In genomic region chr1:193241132-193241827, GRCh38 we compare ENCODE assay signal across 20 cellular contexts. TPM values are rescaled to one million over a fixed set of nuclear protein-coding genes. Genes with fewer than 3 reads are reported as not detected.
DNase-seq lines count a peak whose midpoint lies in the region; ATAC-seq, FAIRE-seq and TF ChIP-seq lines count a peak whose summit lies in the region.
"Had no signal": no experiment of that assay in that cellular context is flagged by ENCODE, and none has a peak within 500 bp of the region (broad histone marks: within the 10 kb centered on the region; RNA-seq: fewer than 3 reads in every experiment).

No MANE protein-coding gene starts in this region.

- peak; percentile 72 for DNase-seq in activated CD4-positive, alpha-beta T cell treated with anti-CD3 and anti-CD28 coated beads, Interleukin-2, amount 10 ng/mL, durations not matched to agents 24 days and 14 days
- DNase-seq in activated CD4-positive, alpha-beta T cell treated with anti-CD3 and anti-CD28 coated beads for 48 hours: no peak
- DNase-seq in activated B cell treated with CpG ODN at 0.5 μM for 24 hours (no peak), neural crest cell (ENCODE audit: low read depth, low spot score) (no peak), HUDEP-2 (lab: John Stamatoyannopoulos, UW; ENCODE audit: unreplicated experiment in 76 of 76) (no peak), GM12891 (ENCODE audit: insufficient read length, low spot score) (no peak)
- no peak for DNase-seq in stimulated activated naive CD4-positive, alpha-beta T cell (lab: John Stamatoyannopoulos, UW)
- DNase-seq: 8988T, Calu3, endodermal cell, left colon, NCI-H1417 treated with DMSO at 0.1 percent for 48 hours, NCI-H526, trophoblast cell had no signal

- peaks cover 23% of the 10 kb centered on the region for H3K4me1 Mint-ChIP-seq in activated CD4-positive, alpha-beta T cell treated with anti-CD3 and anti-CD28 coated beads, Interleukin-2, amount 10 ng/mL, durations not matched to agents 24 days and 14 days
- H3K4me1 Mint-ChIP-seq in activated B cell treated with CpG ODN at 0.5 μM for 24 hours: peaks cover 4% of the 10 kb centered on the region
- H3K4me1 Mint-ChIP-seq in neural crest cell: no peaks in the 10 kb centered on the region
- H3K4me1 Mint-ChIP-seq: brain, endodermal cell had no signal

- FAIRE-seq in GM12891 (lab: Jason Lieb, UNC): no peak

- H3K4me3 Mint-ChIP-seq in activated CD4-positive, alpha-beta T cell treated with anti-CD3 and anti-CD28 coated beads, Interleukin-2, amount 10 ng/mL, durations not matched to agents 24 days and 14 days: peak overlapping the region; percentile 2
- H3K4me3 Mint-ChIP-seq in activated B cell treated with CpG ODN at 0.5 μM for 24 hours: no peak overlapping the region
- no peak overlapping the region for H3K4me3 Mint-ChIP-seq in neural crest cell
- H3K4me3 Mint-ChIP-seq: brain, endodermal cell, nephron had no signal

- POLR2A ChIA-PET in activated B cell treated with CpG ODN at 0.5 μM for 24 hours (lab: Charles Lee): no interaction called here

- H3K27ac Mint-ChIP-seq in activated CD4-positive, alpha-beta T cell treated with anti-CD3 and anti-CD28 coated beads, Interleukin-2, amount 10 ng/mL, durations not matched to agents 24 days and 14 days: peak overlapping the region; percentile 12
- H3K27ac Mint-ChIP-seq in activated B cell treated with CpG ODN at 0.5 μM for 24 hours (peak overlapping the region; percentile 1), neural crest cell (ENCODE audit: unreplicated experiment) (peak overlapping the region; percentile 52)
- H3K27ac Mint-ChIP-seq: brain, endodermal cell, nephron had no signal

- ATAC-seq in HG02852 (IDR thresholded peaks at IDR 0.05; ENCODE audit: unreplicated experiment) (peak; percentile 55), activated B cell treated with CpG ODN at 0.5 μM for 24 hours (ENCODE audit: low read depth) (no peak)
- ATAC-seq: left colon, Right ventricle myocardium inferior had no signal

- H3K9me3 Mint-ChIP-seq in activated CD4-positive, alpha-beta T cell treated with anti-CD3 and anti-CD28 coated beads, Interleukin-2, amount 10 ng/mL, durations not matched to agents 24 days and 14 days: peaks cover 23% of the 10 kb centered on the region
- H3K9me3 Mint-ChIP-seq in activated B cell treated with CpG ODN at 0.5 μM for 24 hours (no peaks in the 10 kb centered on the region), neural crest cell (peaks cover 2% of the 10 kb centered on the region)

- intact Hi-C loops in activated CD4-positive, alpha-beta T cell treated with anti-CD3 and anti-CD28 coated beads, Interleukin-2, amount 10 ng/mL, durations not matched to agents 24 days and 14 days (cut with micrococcal nuclease): no loop called here
- intact Hi-C loops in activated B cell treated with CpG ODN at 0.5 μM for 24 hours (cut with micrococcal nuclease): no loop called here

- CTCF ChIA-PET in activated B cell treated with CpG ODN at 0.5 μM for 24 hours (lab: Charles Lee): no interaction called here

- TF ChIP-seq CTCF in activated B cell treated with CpG ODN at 0.5 μM for 24 hours (IDR thresholded peaks at IDR 0.05) (no peak), neural crest cell (conservative IDR thresholded peaks at IDR 0.05) (no peak)

- no peak for TF ChIP-seq POLR2A in GM12891 (IDR thresholded peaks at IDR 0.05; ENCODE audit: low read depth, low read length)

- peaks cover 69% of the 10 kb centered on the region for H3K36me3 Mint-ChIP-seq in activated CD4-positive, alpha-beta T cell treated with anti-CD3 and anti-CD28 coated beads, Interleukin-2, amount 10 ng/mL, durations not matched to agents 24 days and 14 days (ENCODE audit: low read depth)
- H3K36me3 Mint-ChIP-seq in activated B cell treated with CpG ODN at 0.5 μM for 24 hours (ENCODE audit: low read depth): peaks cover 64% of the 10 kb centered on the region
- H3K36me3 Mint-ChIP-seq in neural crest cell (ENCODE audit: low read depth): peaks cover 45% of the 10 kb centered on the region

- H3K27me3 Mint-ChIP-seq in activated CD4-positive, alpha-beta T cell treated with anti-CD3 and anti-CD28 coated beads, Interleukin-2, amount 10 ng/mL, durations not matched to agents 24 days and 14 days: no peaks in the 10 kb centered on the region
- H3K27me3 Mint-ChIP-seq in activated B cell treated with CpG ODN at 0.5 μM for 24 hours: no peaks in the 10 kb centered on the region
- H3K27me3 Mint-ChIP-seq in neural crest cell (ENCODE audit: low read depth): no peaks in the 10 kb centered on the region
- H3K27me3 Mint-ChIP-seq: brain had no signal

TF ChIP-seq in GM12891, 5 proteins besides CTCF, POLR2A, EP300 and RAD21:
- TF ChIP-seq TAF1 (IDR thresholded peaks at IDR 0.05; ENCODE audit: low read depth, low read length) (no peak), POLR2AphosphoS5 (IDR thresholded peaks at IDR 0.05; ENCODE audit: low read depth, low read length) (no peak), POU2F2 (IDR thresholded peaks at IDR 0.05; ENCODE audit: low read depth, low read length) (no peak), SPI1 (IDR thresholded peaks at IDR 0.05; ENCODE audit: low read depth, low read length) (no peak), PAX5 (IDR thresholded peaks at IDR 0.05; ENCODE audit: insufficient read depth, low read length, severe bottlenecking) (no peak)

RNA-seq across cellular contexts. Expression of gene B3GALT2, which starts 54.9 kb away (rescaled TPM):
- 0.05 and 0.09 TPM in 2 replicates for total RNA-seq in activated CD4-positive, alpha-beta T cell treated with anti-CD3 and anti-CD28 coated beads, Interleukin-2, amount 10 ng/mL, durations not matched to agents 24 days and 14 days
- total RNA-seq in activated B cell treated with CpG ODN at 0.5 μM for 24 hours (not detected in 2 replicates), neural crest cell (0.66 and 0.84 TPM in 2 replicates)
- 0.03 TPM for polyA plus RNA-seq in GM12891 (2012; ENCODE audit: low read depth, missing spikeins)
- total RNA-seq: Calu3, endodermal cell, HT-29, smooth muscle cell had no signal
- polyA plus RNA-seq: smooth muscle cell had no signal

Comparison
In these comparisons a context has a peak if more than half of its experiments do, and no peak if none do; other contexts are left out.
1. H3K27ac Mint-ChIP-seq: peak in every context shown above with its lines; median percentile 52 in neural crest cell; 12 in activated CD4-positive, alpha-beta T cell treated with anti-CD3 and anti-CD28 coated beads, Interleukin-2, amount 10 ng/mL, durations not matched to agents 24 days and 14 days; 1 in activated B cell treated with CpG ODN at 0.5 μM for 24 hours.